22 cellular contexts compared by ENCODE assay signal in genomic region chr10:79321951-79322350, GRCh38. TPM values are rescaled to one million over a fixed set of nuclear protein-coding genes. Genes with fewer than 3 reads are reported as not detected.
DNase-seq lines count a peak whose midpoint lies in the region; ATAC-seq and TF ChIP-seq lines count a peak whose summit lies in the region.
"Had no signal": no experiment of that assay in that cellular context is flagged by ENCODE, and none has a peak within 500 bp of the region (broad histone marks: within the 10 kb centered on the region; RNA-seq: fewer than 3 reads in every experiment).

No MANE protein-coding gene starts in this region.

- peak overlapping the region; percentile 44 for H3K14ac ChIP-seq in IMR-90 (replicated peaks; ENCODE audit: low read depth, low read length)

- POLR2A ChIA-PET in activated CD4-positive, alpha-beta T cell treated with anti-CD3 and anti-CD28 coated beads, Interleukin-2, amount 10 ng/mL, durations not matched to agents 7 days and 5 days (lab: Charles Lee) = no interaction called here
- POLR2A ChIA-PET in IMR-90 (lab: Charles Lee; ENCODE audit: unreplicated experiment) = no interaction called here

- TF ChIP-seq CTCF in IMR-90 (conservative IDR thresholded peaks at IDR 0.05; ENCODE audit: low read depth, low read length) (no peak), foreskin fibroblast (IDR thresholded peaks at IDR 0.05; ENCODE audit: low read depth, low read length) (no peak)

- peak overlapping the region; percentile 62; the same call in 1 of the 2 replicates for H3K18ac ChIP-seq in IMR-90 (ENCODE audit: low read depth, low read length)

- H3K4me3 ChIP-seq in IMR-90 (ENCODE audit: insufficient read depth, low read depth, low read length) (no peak overlapping the region), skin epidermis (no peak overlapping the region), foreskin fibroblast (ENCODE audit: low read depth in 1 of 2, low read length in 2 of 2) (no peak overlapping the region)
- H3K4me3 ChIP-seq: esophagus muscularis mucosa, psoas muscle, SK-N-MC had no signal

- intact Hi-C loops in IMR-90 (cut with micrococcal nuclease) = loop anchor here (1.0 kb wide), 1 partner anchor 23 kb away; no protein-coding TSS in a partner anchor
- intact Hi-C loops in activated T-helper 2 cell treated with anti-CD3 and anti-CD28 coated beads, Interferon-gamma antibody, Interleukin-2, Interleukin-4, amounts not matched to agents 10 μg/mL and 5 μg/mL and 100 μg/mL, durations not matched to agents 14 hours and 24 hours and 36 hours (cut with micrococcal nuclease) = loop anchor here (2.0 kb wide), 2 partner anchors 35 to 1019 kb away; no protein-coding TSS in a partner anchor

- peak overlapping the region; percentile 97 for H3K27ac Mint-ChIP-seq in activated CD4-positive, alpha-beta T cell treated with anti-CD3 and anti-CD28 coated beads, Interleukin-2, amount 10 ng/mL, durations not matched to agents 7 days and 5 days
- peak overlapping the region; percentile 98 for H3K27ac Mint-ChIP-seq in activated T-helper 2 cell treated with anti-CD3 and anti-CD28 coated beads, Interferon-gamma antibody, Interleukin-2, Interleukin-4, amounts not matched to agents 10 μg/mL and 5 μg/mL and 100 μg/mL, durations not matched to agents 14 hours and 24 hours and 36 hours
- H3K27ac Mint-ChIP-seq: memory B cell, nephron progenitor cell had no signal

- peak overlapping the region; percentile 47 for H2BK5ac ChIP-seq in IMR-90 (ENCODE audit: low read depth, low read length, poor library complexity, severe bottlenecking)

- H3K27ac ChIP-seq in IMR-90 (ENCODE audit: insufficient read depth, low read length) (no peak overlapping the region), skin epidermis (peak overlapping the region in 18 of 21 experiments; percentile 9 to 93 (median 60))
- H3K27ac ChIP-seq: esophagus muscularis mucosa, SK-N-MC had no signal

- H2AK9ac ChIP-seq in IMR-90 (replicated peaks; ENCODE audit: low read depth, low read length, poor library complexity) = no peak overlapping the region

- H4K8ac ChIP-seq in IMR-90 (ENCODE audit: low read depth in 2 of 2, low read length in 2 of 2) = peak overlapping the region; percentile 35 to 36; a peak in 1 of 4 replicates

- in situ Hi-C loops in IMR-90 (cut with MboI; ENCODE audit: low sequenced_read_pairs) = no loop called here

- peak overlapping the region; percentile 77; the same call in 2 of the 3 replicates for H2BK15ac ChIP-seq in IMR-90 (ENCODE audit: low read depth, low read length)

- peak overlapping the region; percentile 63; the same call in 1 of the 2 replicates for H2BK20ac ChIP-seq in IMR-90 (ENCODE audit: low read depth, low read length)

- no peaks in the 10 kb centered on the region for H4K20me1 ChIP-seq in IMR-90 (ENCODE audit: insufficient read depth, low read length)

- no peaks in the 10 kb centered on the region for H3K9me3 ChIP-seq in IMR-90 (ENCODE audit: control insufficient read depth, insufficient read depth, low read length)
- H3K9me3 ChIP-seq: esophagus muscularis mucosa, psoas muscle had no signal

- TF ChIP-seq POLR2A in IMR-90 (IDR thresholded peaks at IDR 0.05; ENCODE audit: low read depth, low read length) = no peak

- peak overlapping the region; percentile 95 for H2BK120ac ChIP-seq in IMR-90 (ENCODE audit: low read depth, low read length)

- ATAC-seq in IMR-90 (ENCODE audit: low read depth) (no peak), GM18519 (IDR thresholded peaks at IDR 0.05; ENCODE audit: low FRiP score, unreplicated experiment) (no peak)

- H3K23ac ChIP-seq in IMR-90 (ENCODE audit: low read depth, low read length) = no peak overlapping the region; the same call in 1 of the 2 replicates

- peaks cover 36% of the 10 kb centered on the region for H3K9me1 ChIP-seq in IMR-90 (ENCODE audit: insufficient read depth, low read length)

- TF ChIP-seq RAD21 in IMR-90 (IDR thresholded peaks at IDR 0.05; ENCODE audit: low read length) = no peak

- H3K4me2 ChIP-seq in IMR-90 (ENCODE audit: low read depth, low read length) = no peak overlapping the region

- no peaks in the 10 kb centered on the region for H3K27me3 ChIP-seq in IMR-90 (ENCODE audit: control insufficient read depth, insufficient read depth, low read length)
- H3K27me3 ChIP-seq: esophagus muscularis mucosa had no signal

- peaks cover 17% of the 10 kb centered on the region for H3K9me3 Mint-ChIP-seq in activated CD4-positive, alpha-beta T cell treated with anti-CD3 and anti-CD28 coated beads, Interleukin-2, amount 10 ng/mL, durations not matched to agents 7 days and 5 days
- H3K9me3 Mint-ChIP-seq in activated T-helper 2 cell treated with anti-CD3 and anti-CD28 coated beads, Interferon-gamma antibody, Interleukin-2, Interleukin-4, amounts not matched to agents 10 μg/mL and 5 μg/mL and 100 μg/mL, durations not matched to agents 14 hours and 24 hours and 36 hours = peaks cover 12% of the 10 kb centered on the region

- H2AK5ac ChIP-seq in IMR-90 (ENCODE audit: low read depth, low read length) = peak overlapping the region; percentile 89

- DNase-seq in activated CD4-positive, alpha-beta T cell treated with anti-CD3 and anti-CD28 coated beads, Interleukin-2, amount 10 ng/mL, durations not matched to agents 7 days and 5 days = no peak
- no peak for DNase-seq in activated CD4-positive, alpha-beta T cell treated with anti-CD3 and anti-CD28 coated beads for 4 hours
- DNase-seq in IMR-90 (no peak), foreskin fibroblast (no peak), NCI-H1694 treated with DMSO at 0.1 percent for 48 hours (lab: John Stamatoyannopoulos, UW) (no peak)
- no peak for DNase-seq in activated T-helper 2 cell treated with anti-CD3 and anti-CD28 coated beads, Interferon-gamma antibody, Interleukin-2, Interleukin-4, amounts not matched to agents 10 μg/mL and 5 μg/mL and 100 μg/mL, durations not matched to agents 14 hours and 24 hours and 36 hours (ENCODE audit: low spot score)
- DNase-seq: ACHN; activated naive CD4-positive, alpha-beta T cell treated with anti-CD3 and anti-CD28 coated beads for 36 hours; COR-L47; head of caudate nucleus; Kasumi-1; NCI-H1694; NCI-H524; nephron progenitor cell; stimulated activated CD4-positive, alpha-beta T cell treated with anti-CD3 and anti-CD28 coated beads, Interleukin-12 subunit alpha, Interleukin-12 subunit beta, amount 100 ng/mL, for 4 hours; stimulated activated naive CD4-positive, alpha-beta T cell had no signal

- peaks cover 81% of the 10 kb centered on the region for H3K4me1 Mint-ChIP-seq in activated CD4-positive, alpha-beta T cell treated with anti-CD3 and anti-CD28 coated beads, Interleukin-2, amount 10 ng/mL, durations not matched to agents 7 days and 5 days
- peaks cover 76% of the 10 kb centered on the region for H3K4me1 Mint-ChIP-seq in activated T-helper 2 cell treated with anti-CD3 and anti-CD28 coated beads, Interferon-gamma antibody, Interleukin-2, Interleukin-4, amounts not matched to agents 10 μg/mL and 5 μg/mL and 100 μg/mL, durations not matched to agents 14 hours and 24 hours and 36 hours (ENCODE audit: low read depth)

- H3K4me3 Mint-ChIP-seq in activated CD4-positive, alpha-beta T cell treated with anti-CD3 and anti-CD28 coated beads, Interleukin-2, amount 10 ng/mL, durations not matched to agents 7 days and 5 days = no peak overlapping the region
- no peak overlapping the region for H3K4me3 Mint-ChIP-seq in activated T-helper 2 cell treated with anti-CD3 and anti-CD28 coated beads, Interferon-gamma antibody, Interleukin-2, Interleukin-4, amounts not matched to agents 10 μg/mL and 5 μg/mL and 100 μg/mL, durations not matched to agents 14 hours and 24 hours and 36 hours (ENCODE audit: low read depth)
- H3K4me3 Mint-ChIP-seq: memory B cell, nephron progenitor cell had no signal

- no peaks in the 10 kb centered on the region for H3K36me3 ChIP-seq in IMR-90 (ENCODE audit: control insufficient read depth, insufficient read depth, low read length)
- H3K36me3 ChIP-seq: esophagus muscularis mucosa had no signal

- H3K4me1 ChIP-seq in IMR-90 (ENCODE audit: control insufficient read depth, insufficient read depth, low read length) = peaks cover 32% of the 10 kb centered on the region

- no peak overlapping the region for H3K56ac ChIP-seq in IMR-90 (ENCODE audit: extremely low read depth, insufficient read depth, low read length)

- no TSS peak for BruUV-seq in IMR-90 (replicated peaks; lab: Mats Ljungman, UMichigan)

- dilution Hi-C loops in IMR-90 (cut with HindIII; ENCODE audit: low sequenced_read_pairs, unreplicated experiment) = no loop called here

- peak overlapping the region; percentile 43 for H3K4ac ChIP-seq in IMR-90 (ENCODE audit: low read depth, low read length)

- peaks cover 0 to 11% of the 10 kb centered on the region in 2 experiments; a peak in 1 of 4 replicates for H3K79me1 ChIP-seq in IMR-90 (ENCODE audit: low read depth in 1 of 2, low read length in 2 of 2)

- peak overlapping the region; percentile 85; the same call in 1 of the 2 replicates for H4K91ac ChIP-seq in IMR-90 (ENCODE audit: insufficient read depth, low read depth, low read length)

- CTCF ChIA-PET in activated CD4-positive, alpha-beta T cell treated with anti-CD3 and anti-CD28 coated beads, Interleukin-2, amount 10 ng/mL, durations not matched to agents 7 days and 5 days (lab: Charles Lee) = interaction anchor here (1.2 to 5.0 kb wide), 6 partner anchors 12 to 36 kb away, joined by 3 to 40 read pairs (median 7); partner anchors contain the start of gene PPIF
- CTCF ChIA-PET in IMR-90 (lab: Yijun Ruan, JAX) = no interaction called here

- H2AFZ ChIP-seq in IMR-90 (replicated peaks; ENCODE audit: low read length, poor library complexity) = no peak overlapping the region

- H4K5ac ChIP-seq in IMR-90 (ENCODE audit: low read depth, low read length) = no peak overlapping the region; the same call in 1 of the 2 replicates

- no peak overlapping the region for H3K9ac ChIP-seq in IMR-90 (ENCODE audit: low read depth, low read length)

- H3K27me3 Mint-ChIP-seq in activated CD4-positive, alpha-beta T cell treated with anti-CD3 and anti-CD28 coated beads, Interleukin-2, amount 10 ng/mL, durations not matched to agents 7 days and 5 days = no peaks in the 10 kb centered on the region
- no peaks in the 10 kb centered on the region for H3K27me3 Mint-ChIP-seq in activated T-helper 2 cell treated with anti-CD3 and anti-CD28 coated beads, Interferon-gamma antibody, Interleukin-2, Interleukin-4, amounts not matched to agents 10 μg/mL and 5 μg/mL and 100 μg/mL, durations not matched to agents 14 hours and 24 hours and 36 hours (ENCODE audit: low read depth)
- H3K27me3 Mint-ChIP-seq: memory B cell had no signal

- H3K36me3 Mint-ChIP-seq in activated CD4-positive, alpha-beta T cell treated with anti-CD3 and anti-CD28 coated beads, Interleukin-2, amount 10 ng/mL, durations not matched to agents 7 days and 5 days (ENCODE audit: low read depth) = peaks cover 32% of the 10 kb centered on the region
- H3K36me3 Mint-ChIP-seq in activated T-helper 2 cell treated with anti-CD3 and anti-CD28 coated beads, Interferon-gamma antibody, Interleukin-2, Interleukin-4, amounts not matched to agents 10 μg/mL and 5 μg/mL and 100 μg/mL, durations not matched to agents 14 hours and 24 hours and 36 hours (ENCODE audit: low read depth) = peaks cover 11% of the 10 kb centered on the region
- H3K36me3 Mint-ChIP-seq: memory B cell had no signal

RNA-seq across cellular contexts. Expression of gene PPIF, which starts 25.3 kb away (rescaled TPM):
- total RNA-seq in activated CD4-positive, alpha-beta T cell treated with anti-CD3 and anti-CD28 coated beads, Interleukin-2, amount 10 ng/mL, durations not matched to agents 7 days and 5 days = 10 to 100 TPM; 53.7 to 56.7 TPM
- 29.2 and 29.7 TPM in 2 replicates for total RNA-seq in IMR-90 (2012; rRNA removed)
- 127 and 130 TPM in 2 replicates for polyA plus RNA-seq in IMR-90 (2012; rRNA removed)
- polyA plus RNA-seq in IMR-90 (2012; cell fraction: cytosol; rRNA removed) = 113 and 150 TPM in 2 replicates
- polyA plus RNA-seq in IMR-90 (2012; cell fraction: nucleus; rRNA removed; ENCODE audit: low replicate concordance) = 205 and 248 TPM in 2 replicates
- total RNA-seq in activated T-helper 2 cell treated with anti-CD3 and anti-CD28 coated beads, Interferon-gamma antibody, Interleukin-2, Interleukin-4, amounts not matched to agents 10 μg/mL and 5 μg/mL and 100 μg/mL, durations not matched to agents 14 hours and 24 hours and 36 hours = 119 and 120 TPM in 2 replicates
